Comparison of ENCODE assay signal across 2 cellular contexts in genomic region chr1:200115532-200115931, GRCh38.
TF ChIP-seq lines count a peak whose summit lies in the region.

No MANE protein-coding gene starts in this region.

TF ChIP-seq in SK-N-SH, 30 proteins besides CTCF, POLR2A, EP300 and RAD21 (continued from another document):
- no peak for TF ChIP-seq MAX (IDR thresholded peaks at IDR 0.05; ENCODE audit: low read depth)

TF ChIP-seq in WTC11, 78 proteins besides CTCF, POLR2A, EP300 and RAD21 (continued from another document):
- TF ChIP-seq MLX (CRISPR knock-in tag; IDR thresholded peaks at IDR 0.05) (no peak), IRF2 (CRISPR knock-in tag; IDR thresholded peaks at IDR 0.05; ENCODE audit: borderline replicate concordance, low read depth) (no peak), ZNF416 (CRISPR knock-in tag; IDR thresholded peaks at IDR 0.05) (no peak), HMGXB4 (CRISPR knock-in tag; IDR thresholded peaks at IDR 0.05) (no peak)
